In the genomic region with DNA sequence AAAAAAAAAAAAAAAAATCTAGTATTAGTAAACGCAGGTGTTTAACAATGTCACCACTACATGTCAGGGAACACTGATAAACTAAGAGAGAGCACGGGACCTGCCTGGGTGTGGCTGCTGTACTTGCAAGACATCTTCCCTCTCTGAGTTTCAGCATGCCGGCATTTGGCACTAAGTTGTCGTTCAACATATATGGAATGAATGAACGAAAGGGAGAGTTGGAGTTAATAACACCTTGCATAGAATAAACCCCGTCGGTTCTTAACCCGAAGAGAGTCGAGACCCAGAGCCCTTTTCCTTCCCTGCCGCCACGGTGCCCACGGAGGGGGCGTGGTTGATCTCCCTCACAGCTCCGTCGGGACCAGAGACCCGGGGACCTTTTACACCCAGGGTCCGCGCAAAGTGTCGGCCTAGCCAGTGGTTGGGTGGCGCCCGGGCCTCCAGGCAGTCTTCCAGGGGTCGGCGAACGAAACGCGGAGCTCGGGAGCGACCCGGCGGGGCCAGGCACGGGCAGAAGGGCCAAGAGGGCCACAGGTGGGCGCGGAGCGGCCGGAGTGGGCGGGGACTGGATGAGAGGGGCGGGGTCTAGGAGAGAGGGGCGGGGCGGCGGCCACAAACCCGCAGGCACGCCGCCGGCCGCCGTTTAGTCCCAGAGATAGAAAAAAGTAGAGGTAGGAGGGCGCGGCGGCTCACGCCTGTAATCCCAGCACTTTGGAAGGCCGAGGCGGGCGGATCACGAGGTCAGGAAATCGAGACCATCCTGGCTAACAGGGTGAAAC, we compare ENCODE assay signal across 8 cellular contexts. TPM values are rescaled to one million over a fixed set of nuclear protein-coding genes. Genes with fewer than 3 reads are reported as not detected.
DNase-seq lines count a peak whose midpoint lies in the region; ATAC-seq, FAIRE-seq and TF ChIP-seq lines count a peak whose summit lies in the region.

No MANE protein-coding gene starts in this region.

- peaks cover 22% of the 10 kb centered on the region for H3K4me1 ChIP-seq in endothelial cell of umbilical vein (ENCODE audit: control insufficient read depth, extremely low read depth, insufficient read depth, low read length)
- H3K4me1 ChIP-seq in mucosa of descending colon (ENCODE audit: low read depth): peaks cover 5% of the 10 kb centered on the region

- H3K9me3 ChIP-seq in endothelial cell of umbilical vein (replicated peaks; ENCODE audit: control insufficient read depth, insufficient read depth, low read length): no peaks in the 10 kb centered on the region
- H3K9me3 ChIP-seq in mucosa of descending colon: no peaks in the 10 kb centered on the region

- H4K20me1 ChIP-seq in endothelial cell of umbilical vein (replicated peaks; ENCODE audit: control insufficient read depth, extremely low read depth, insufficient read depth, low read length): no peaks in the 10 kb centered on the region

- TSS peak; percentile 63 for BruUV-seq in endothelial cell of umbilical vein (replicated peaks; lab: Mats Ljungman, UMichigan)

- peak overlapping the region; percentile 92 for H2AFZ ChIP-seq in endothelial cell of umbilical vein (ENCODE audit: low read depth, low read length)

- intact Hi-C loops in endothelial cell of umbilical vein (cut with micrococcal nuclease) (loop anchor here (1.0 to 5.0 kb wide), 7 partner anchors 25 to 514 kb away; partner anchors contain the start of genes ATP6V0E1, CREBRF and DUSP1), mucosa of descending colon (cut with DNase I, micrococcal nuclease) (no loop called here)

- ATAC-seq in GM18520 (IDR thresholded peaks at IDR 0.05; ENCODE audit: unreplicated experiment): peak; percentile 26
- peak; percentile 59 for ATAC-seq in HG02981 (IDR thresholded peaks at IDR 0.05; ENCODE audit: unreplicated experiment)
- ATAC-seq in mucosa of descending colon: peak; percentile 90

- TF ChIP-seq POLR2A in endothelial cell of umbilical vein (IDR thresholded peaks at IDR 0.05; ENCODE audit: low read depth, low read length): no peak

- POLR2A ChIA-PET in endothelial cell of umbilical vein (lab: Charles Lee): interaction anchor here (0.7 to 1.5 kb wide), 5 partner anchors 14 to 371 kb away, joined by 3 to 5 read pairs (median 3); partner anchors contain the start of gene ATP6V0E1

- peak; percentile 48 for FAIRE-seq in endothelial cell of umbilical vein (lab: Jason Lieb, UNC)

- H3K4me3 ChIP-seq in endothelial cell of umbilical vein (replicated peaks in 1 of 3; ENCODE audit: insufficient read depth in 1 of 3, low read depth in 1 of 3, low read length in 3 of 3): peak overlapping the region; percentile 59 to 66 (median 63)
- H3K4me3 ChIP-seq in mucosa of descending colon: peak overlapping the region; percentile 70

- DNase-seq in NCI-H82 treated with DMSO at 0.1 percent for 48 hours (lab: John Stamatoyannopoulos, UW; ENCODE audit: unreplicated experiment): peak; percentile 5
- peak; percentile 62 for DNase-seq in activated CD8-positive, alpha-beta memory T cell treated with anti-CD3 and anti-CD28 coated beads, Interleukin-2, amount 50 U/mL, for 4 hours
- peak; percentile 58 for DNase-seq in endothelial cell of umbilical vein (ENCODE audit: low read depth, low spot score)
- DNase-seq in mucosa of descending colon: peak; percentile 76 to 82 (median 77)
- DNase-seq in stimulated activated CD8-positive, alpha-beta memory T cell treated with anti-CD3 and anti-CD28 coated beads, Interleukin-2, amount 100 ng/mL, for 48 hours (ENCODE audit: low read depth in 2 of 2): peak; percentile 41 to 59
- no peak for DNase-seq in cortex of kidney (lab: John Stamatoyannopoulos, UW)

- dilution Hi-C loops in endothelial cell of umbilical vein (cut with MboI; ENCODE audit: extremely low pct_ligation_motif_present, low sequenced_read_pairs): no loop called here

- peak overlapping the region; percentile 86 for H3K9ac ChIP-seq in endothelial cell of umbilical vein (replicated peaks; ENCODE audit: extremely low read depth, insufficient read depth, low read length)

- no peaks in the 10 kb centered on the region for H3K36me3 ChIP-seq in endothelial cell of umbilical vein (ENCODE audit: control insufficient read depth in 2 of 2, extremely low read depth in 1 of 2, insufficient read depth in 2 of 2, low read length in 2 of 2)
- H3K36me3 ChIP-seq in mucosa of descending colon (ENCODE audit: low read depth): no peaks in the 10 kb centered on the region

- H3K9me1 ChIP-seq in endothelial cell of umbilical vein (replicated peaks; ENCODE audit: control insufficient read depth, extremely low read depth, insufficient read depth, low read length): no peaks in the 10 kb centered on the region

- no peaks in the 10 kb centered on the region for H3K27me3 ChIP-seq in endothelial cell of umbilical vein (ENCODE audit: control insufficient read depth in 2 of 2, insufficient read depth in 2 of 2, low read length in 2 of 2)

- H3K4me2 ChIP-seq in endothelial cell of umbilical vein (ENCODE audit: insufficient read depth, low read length): peak overlapping the region; percentile 76

- peak overlapping the region; percentile 59 for H3K27ac ChIP-seq in endothelial cell of umbilical vein (ENCODE audit: insufficient read depth, low read depth, low read length)

- TF ChIP-seq CTCF in endothelial cell of umbilical vein (IDR thresholded peaks at IDR 0.05; ENCODE audit: extremely low read depth in 1 of 2, insufficient read depth in 1 of 2, low read depth in 1 of 2, low read length in 2 of 2) (no peak), mucosa of descending colon (IDR thresholded peaks at IDR 0.05) (no peak)

- CTCF ChIA-PET in endothelial cell of umbilical vein (lab: Charles Lee): interaction anchor here (0.6 to 2.6 kb wide), 9 partner anchors 8 to 373 kb away, joined by 3 to 11 read pairs (median 5); partner anchors contain the start of gene ATP6V0E1

- H3K79me2 ChIP-seq in endothelial cell of umbilical vein (ENCODE audit: control insufficient read depth, insufficient read depth, low read length): peaks cover 5% of the 10 kb centered on the region

TF ChIP-seq in endothelial cell of umbilical vein, 7 proteins besides CTCF, POLR2A, EP300 and RAD21:
- no peak for TF ChIP-seq FOS (IDR thresholded peaks at IDR 0.05; ENCODE audit: borderline replicate concordance, insufficient read depth, low read length)

RNA-seq across cellular contexts. Expression of gene RPL26L1, which starts 0.8 kb away (rescaled TPM):
- total RNA-seq in endothelial cell of umbilical vein: 57.4 and 62.9 TPM in 2 replicates
- 63.5 and 78.3 TPM in 2 replicates for polyA plus RNA-seq in endothelial cell of umbilical vein
- 120 and 121 TPM in 2 replicates for polyA plus RNA-seq in endothelial cell of umbilical vein (2011; cell fraction: cytosol; rRNA removed)
- polyA plus RNA-seq in endothelial cell of umbilical vein (2011; cell fraction: nucleus; rRNA removed): 37.8 and 41.6 TPM in 2 replicates
- polyA plus RNA-seq in endothelial cell of umbilical vein (2012): 66.0 and 106 TPM in 2 replicates
- 36.3 and 41.4 TPM in 2 replicates for polyA minus RNA-seq in endothelial cell of umbilical vein
- polyA minus RNA-seq in endothelial cell of umbilical vein (2011; cell fraction: cytosol; rRNA and poly(A)+ RNA removed): 36.6 TPM
- 5.0 and 5.1 TPM in 2 replicates for polyA minus RNA-seq in endothelial cell of umbilical vein (2011; cell fraction: nucleus; rRNA and poly(A)+ RNA removed)
- 10 to 100 TPM; 16.1 to 26.5 (median 22.2) TPM for total RNA-seq in mucosa of descending colon

RNA-seq across cellular contexts. Expression of gene ATP6V0E1, which starts 25.1 kb away (rescaled TPM):
- total RNA-seq in endothelial cell of umbilical vein: 217 and 222 TPM in 2 replicates
- 276 and 278 TPM in 2 replicates for polyA plus RNA-seq in endothelial cell of umbilical vein
- polyA plus RNA-seq in endothelial cell of umbilical vein (2011; cell fraction: cytosol; rRNA removed): 260 and 263 TPM in 2 replicates
- polyA plus RNA-seq in endothelial cell of umbilical vein (2011; cell fraction: nucleus; rRNA removed): 72.0 and 81.7 TPM in 2 replicates
- 395 and 462 TPM in 2 replicates for polyA plus RNA-seq in endothelial cell of umbilical vein (2012)
- 420 and 442 TPM in 2 replicates for polyA minus RNA-seq in endothelial cell of umbilical vein
- 38.9 TPM for polyA minus RNA-seq in endothelial cell of umbilical vein (2011; cell fraction: cytosol; rRNA and poly(A)+ RNA removed)
- 40.5 and 54.7 TPM in 2 replicates for polyA minus RNA-seq in endothelial cell of umbilical vein (2011; cell fraction: nucleus; rRNA and poly(A)+ RNA removed)
- total RNA-seq in mucosa of descending colon: 100 to 1,000 TPM; 174 to 194 (median 190) TPM

Comparison
In these comparisons a context has a peak if more than half of its experiments do, and no peak if none do; other contexts are left out.
1. ATAC-seq: peak in every context shown above with its lines; median percentile 90 in mucosa of descending colon; 59 in HG02981; 26 in GM18520.